28 cellular contexts compared by ENCODE assay signal in genomic region chr1:53148123-53148522, GRCh38. TPM values are rescaled to one million over a fixed set of nuclear protein-coding genes. Genes with fewer than 3 reads are reported as not detected.
DNase-seq lines count a peak whose midpoint lies in the region; ATAC-seq, FAIRE-seq and TF ChIP-seq lines count a peak whose summit lies in the region.
"Had no signal": no experiment of that assay in that cellular context is flagged by ENCODE, and none has a peak within 500 bp of the region (broad histone marks: within the 10 kb centered on the region; RNA-seq: fewer than 3 reads in every experiment).

No MANE protein-coding gene starts in this region.

- H3K4me2 ChIP-seq in IMR-90 (ENCODE audit: low read depth, low read length) (no peak overlapping the region; the same call in 1 of the 2 replicates), K562 (ENCODE audit: insufficient read depth, low read length) (no peak overlapping the region)

- H3K4me1 ChIP-seq in IMR-90 (ENCODE audit: control insufficient read depth, insufficient read depth, low read length) (peaks cover 24% of the 10 kb centered on the region), K562 (replicated peaks in 1 of 2; ENCODE audit: control insufficient read depth in 2 of 2, insufficient read depth in 2 of 2, low read length in 2 of 2) (peaks cover 9 to 12% of the 10 kb centered on the region in 2 experiments; a peak in 4 of 5 replicates)

- no peak overlapping the region for H2AK9ac ChIP-seq in IMR-90 (replicated peaks; ENCODE audit: low read depth, low read length, poor library complexity)

- TF ChIP-seq POLR2A in IMR-90 (IDR thresholded peaks at IDR 0.05; ENCODE audit: low read depth, low read length) (no peak), K562 (conservative IDR thresholded peaks at IDR 0.05) (no peak)

- CTCF ChIA-PET in IMR-90 (lab: Yijun Ruan, JAX) (interaction anchor here (0.7 kb wide), 1 partner anchor 29 kb away, joined by 3 read pairs; no protein-coding TSS in a partner anchor), K562 (lab: Yijun Ruan, JAX; ENCODE audit: low intra/inter-chr PET ratio) (no interaction called here)

- H2BK15ac ChIP-seq in IMR-90 (ENCODE audit: low read depth, low read length) = peak overlapping the region; percentile 97; the same call in 1 of the 3 replicates

- H3K9me1 ChIP-seq in IMR-90 (ENCODE audit: insufficient read depth, low read length) = peaks cover 10% of the 10 kb centered on the region
- no peaks in the 10 kb centered on the region for H3K9me1 ChIP-seq in K562 (ENCODE audit: control insufficient read depth, insufficient read depth, low read length)

- H4K20me1 ChIP-seq in IMR-90 (ENCODE audit: insufficient read depth, low read length) (no peaks in the 10 kb centered on the region), K562 (replicated peaks; ENCODE audit: control insufficient read depth, insufficient read depth, low read length) (no peaks in the 10 kb centered on the region)

- intact Hi-C loops in IMR-90 (cut with micrococcal nuclease) = loop anchor here (5.0 kb wide), 1 partner anchor 41 kb away; no protein-coding TSS in a partner anchor
- intact Hi-C loops in K562 (cut with micrococcal nuclease) = no loop called here

- in situ Hi-C loops in IMR-90 (cut with MboI; ENCODE audit: low sequenced_read_pairs) = no loop called here
- in situ Hi-C loops in K562 (cut with MboI) = no loop called here

- H4K5ac ChIP-seq in IMR-90 (ENCODE audit: low read depth, low read length) = peak overlapping the region; percentile 94; the same call in 1 of the 2 replicates

- no peaks in the 10 kb centered on the region for H3K79me2 ChIP-seq in K562 (ENCODE audit: control insufficient read depth, insufficient read depth, low read length)

- FAIRE-seq in K562 (lab: Jason Lieb, UNC) = no peak
- FAIRE-seq: GM19239 had no signal

- H2AFZ ChIP-seq in IMR-90 (replicated peaks; ENCODE audit: low read length, poor library complexity) (no peak overlapping the region), K562 (ENCODE audit: low read depth, low read length) (peak overlapping the region; percentile 12; the same call in 1 of the 2 replicates)

- peak overlapping the region; percentile 98; the same call in 1 of the 2 replicates for H3K18ac ChIP-seq in IMR-90 (ENCODE audit: low read depth, low read length)

- POLR2A ChIA-PET in IMR-90 (lab: Charles Lee; ENCODE audit: unreplicated experiment) (no interaction called here), K562 (lab: Yijun Ruan, JAX) (interaction anchor here (0.6 to 1.7 kb wide), 2 partner anchors 9 to 1646 kb away, joined by 3 to 4 read pairs; no protein-coding TSS in a partner anchor)

- peak overlapping the region; percentile 85 for H4K91ac ChIP-seq in IMR-90 (ENCODE audit: insufficient read depth, low read depth, low read length)

- peak overlapping the region; percentile 73 for H3K4ac ChIP-seq in IMR-90 (ENCODE audit: low read depth, low read length)

- peak overlapping the region; percentile 30; the same call in 1 of the 2 replicates for H3K14ac ChIP-seq in IMR-90 (replicated peaks; ENCODE audit: low read depth, low read length)

- peak overlapping the region; percentile 17 to 65; a peak in 2 of 4 replicates for H4K8ac ChIP-seq in IMR-90 (ENCODE audit: low read depth in 2 of 2, low read length in 2 of 2)

- peak; percentile 52 for DNase-seq in AG10803 (ENCODE audit: low read depth)
- peak; percentile 91 for DNase-seq in IMR-90
- DNase-seq in K562 (ENCODE audit: extremely low read depth in 1 of 4, low spot score in 3 of 4) = no peak
- DNase-seq in kidney glomerular epithelial cell (lab: John Stamatoyannopoulos, UW) = peak; percentile 13
- DNase-seq in AG08395 (ENCODE audit: low spot score) = no peak
- DNase-seq in NCI-H1417 (lab: John Stamatoyannopoulos, UW) = no peak
- DNase-seq: activated CD4-positive, alpha-beta T cell treated with anti-CD3 and anti-CD28 coated beads, Interleukin-2, amount 10 ng/mL, durations not matched to agents 24 days and 14 days; activated naive CD4-positive, alpha-beta T cell treated with Interleukin-2 at 50 U/mL for 16 hours; activated T-cell treated with anti-CD3 and anti-CD28 coated beads, Interleukin-2, amount 50 U/mL, for 48 hours; amniotic stem cell; C1 segment of cervical spinal cord; cortex of kidney; DND-41; endodermal cell; head of caudate nucleus; KG1; left colon; NCI-H1694; stimulated activated CD4-positive, alpha-beta T cell treated with anti-CD3 and anti-CD28 coated beads, Interleukin-1b, Interleukin-23, amount 100 ng/mL, for 48 hours; T-helper 2 cell had no signal

- H3K27me3 ChIP-seq in IMR-90 (ENCODE audit: control insufficient read depth, insufficient read depth, low read length) (no peaks in the 10 kb centered on the region), K562 (ENCODE audit: control insufficient read depth in 2 of 2, insufficient read depth in 2 of 2, low read length in 2 of 2) (no peaks in the 10 kb centered on the region; a peak in 1 of 5 replicates)
- H3K27me3 ChIP-seq: cardiac muscle cell had no signal

- H3K36me3 ChIP-seq in IMR-90 (ENCODE audit: control insufficient read depth, insufficient read depth, low read length) = no peaks in the 10 kb centered on the region
- H3K36me3 ChIP-seq in K562 (ENCODE audit: control insufficient read depth, insufficient read depth, low read length) = no peaks in the 10 kb centered on the region
- H3K36me3 ChIP-seq: cardiac muscle cell had no signal

- BruUV-seq in IMR-90 (replicated peaks; lab: Mats Ljungman, UMichigan) = no TSS peak
- BruUV-seq in K562 (replicated peaks; lab: Mats Ljungman, UMichigan) = no TSS peak

- H3K23ac ChIP-seq in IMR-90 (ENCODE audit: low read depth, low read length) = no peak overlapping the region

- H3K27ac ChIP-seq in IMR-90 (ENCODE audit: insufficient read depth, low read length) (no peak overlapping the region; the same call in 1 of the 2 replicates), K562 (ENCODE audit: extremely low read depth, low read depth, low read length) (no peak overlapping the region)
- H3K27ac ChIP-seq: cardiac muscle cell, skin epidermis, VCaP had no signal

- WGBS in IMR-90 (ENCODE audit: extremely low coverage in 2 of 2, insufficient read length in 1 of 2), 2 experiments = no CpG with 5 or more reads among the region's 3 CpGs
- WGBS in K562 (ENCODE audit: insufficient coverage, low coverage, missing lambda C conversion rate) = 43% methylated on average over 3 of the region's 3 CpGs

- H2AK5ac ChIP-seq in IMR-90 (ENCODE audit: low read depth, low read length) = peak overlapping the region; percentile 88; the same call in 1 of the 2 replicates

- H3K9ac ChIP-seq in IMR-90 (ENCODE audit: low read depth, low read length) (no peak overlapping the region), K562 (ENCODE audit: insufficient read depth in 1 of 2, low read depth in 2 of 2, low read length in 2 of 2) (no peak overlapping the region)

- no peak overlapping the region for H3K4me3 ChIP-seq in AG10803 (ENCODE audit: low read length)
- H3K4me3 ChIP-seq in IMR-90 (ENCODE audit: insufficient read depth, low read depth, low read length) = no peak overlapping the region
- no peak overlapping the region for H3K4me3 ChIP-seq in K562
- H3K4me3 ChIP-seq: cardiac muscle cell, skin epidermis had no signal

- H3K9me3 ChIP-seq in IMR-90 (ENCODE audit: control insufficient read depth, insufficient read depth, low read length) = no peaks in the 10 kb centered on the region
- H3K9me3 ChIP-seq in K562 (replicated peaks; ENCODE audit: control insufficient read depth, insufficient read depth, low read depth, low read length) = no peaks in the 10 kb centered on the region

- H2BK5ac ChIP-seq in IMR-90 (ENCODE audit: low read depth, low read length, poor library complexity, severe bottlenecking) = peak overlapping the region; percentile 76

- ATAC-seq in IMR-90 (ENCODE audit: low read depth) (no peak), K562 (no peak), HG02840 (IDR thresholded peaks at IDR 0.05; ENCODE audit: low FRiP score, unreplicated experiment) (no peak), GM19395 (IDR thresholded peaks at IDR 0.05; ENCODE audit: unreplicated experiment) (no peak)
- ATAC-seq: left colon had no signal

- dilution Hi-C loops in IMR-90 (cut with HindIII; ENCODE audit: low sequenced_read_pairs, unreplicated experiment) = no loop called here

- peak overlapping the region; percentile 87 for H2BK120ac ChIP-seq in IMR-90 (ENCODE audit: low read depth, low read length)

- H3K79me1 ChIP-seq in IMR-90 (ENCODE audit: low read depth in 1 of 2, low read length in 2 of 2) = no peaks in the 10 kb centered on the region

- TF ChIP-seq RAD21 in IMR-90 (IDR thresholded peaks at IDR 0.05; ENCODE audit: low read length) (peak; percentile 23; the same call in 1 of the 2 replicates), K562 (CRISPR knock-in tag; conservative IDR thresholded peaks at IDR 0.05 in 1 of 2, IDR thresholded peaks at IDR 0.05 in 1 of 2) (no peak)

- H3K56ac ChIP-seq in IMR-90 (ENCODE audit: extremely low read depth, insufficient read depth, low read length) = no peak overlapping the region

- peak overlapping the region; percentile 96 for H2BK20ac ChIP-seq in IMR-90 (ENCODE audit: low read depth, low read length)

- TF ChIP-seq EP300 in K562 (IDR thresholded peaks at IDR 0.05; ENCODE audit: low read length) = no peak

- TF ChIP-seq CTCF in AG10803 (conservative IDR thresholded peaks at IDR 0.05; ENCODE audit: low read length) = no peak
- no peak for TF ChIP-seq CTCF in IMR-90 (conservative IDR thresholded peaks at IDR 0.05; ENCODE audit: low read depth, low read length)
- no peak for TF ChIP-seq CTCF in K562 (IDR thresholded peaks at IDR 0.05 in 2 of 3, conservative IDR thresholded peaks at IDR 0.05 in 1 of 3; ENCODE audit: insufficient read depth in 2 of 3, low read depth in 1 of 3, low read length in 3 of 3)

RNA-seq across cellular contexts. Expression of gene SLC1A7, which starts 5.7 kb away (rescaled TPM):
- not detected in 2 replicates for total RNA-seq in IMR-90 (2012; rRNA removed)
- polyA plus RNA-seq in IMR-90 (2012; rRNA removed) = 0.05 and 0.06 TPM in 2 replicates
- polyA plus RNA-seq in IMR-90 (2012; cell fraction: cytosol; rRNA removed) = 0.09 TPM in 1 of 2 replicates, not detected in the other
- 0.37 and 0.40 TPM in 2 replicates for polyA plus RNA-seq in IMR-90 (2012; cell fraction: nucleus; rRNA removed; ENCODE audit: low replicate concordance)
- not detected in 2 replicates for total RNA-seq in K562 (2011; cell fraction: chromatin; rRNA removed; ENCODE audit: low replicate concordance)
- total RNA-seq in K562 (2011; cell fraction: nucleolus; rRNA removed) = not detected in 2 replicates
- not detected in 2 replicates for total RNA-seq in K562 (2011; cell fraction: nucleoplasm; rRNA removed)
- total RNA-seq in K562 (2014; rRNA removed) = 0.16 TPM in 1 of 2 replicates, not detected in the other
- total RNA-seq in K562 (2014; rRNA removed; fragmentation: Illumina TruSeq; extraction: Trizol) = not detected in 2 replicates
- total RNA-seq in K562 (2015; rRNA removed; fragmentation: Illumina TruSeq; extraction: Trizol) = not detected in 2 replicates
- total RNA-seq in K562 (2021) = not detected in 2 replicates
- polyA plus RNA-seq in K562 (2011; rRNA removed) = 0.07 and 0.08 TPM in 2 replicates
- 0.01 and 0.22 TPM in 2 replicates for polyA plus RNA-seq in K562 (2011; cell fraction: cytosol; rRNA removed)
- polyA plus RNA-seq in K562 (2011; cell fraction: nucleus; rRNA removed) = 0.13 and 0.40 TPM in 2 replicates
- polyA plus RNA-seq in K562 (2012) = 0.09 and 0.14 TPM in 2 replicates
- 0.06 TPM in 1 of 2 replicates, not detected in the other for polyA plus RNA-seq in K562 (2014; fragmentation: Illumina TruSeq; extraction: Trizol)
- not detected for polyA plus RNA-seq in K562 (2014; fragmentation: Nextera tagmentation; extraction: Ambion mirVana)
- polyA plus RNA-seq in K562 (2014; rRNA removed) = not detected in 2 replicates
- polyA minus RNA-seq in K562 (2011; rRNA and poly(A)+ RNA removed) = not detected in 2 replicates
- not detected in 2 replicates for polyA minus RNA-seq in K562 (2011; cell fraction: cytosol; rRNA and poly(A)+ RNA removed)
- 0.11 and 0.13 TPM in 2 replicates for polyA minus RNA-seq in K562 (2011; cell fraction: nucleus; rRNA and poly(A)+ RNA removed)
- total RNA-seq: activated CD4-positive, alpha-beta T cell treated with anti-CD3 and anti-CD28 coated beads, Interleukin-2, amount 10 ng/mL, durations not matched to agents 24 days and 14 days; cardiac muscle cell; pulmonary artery endothelial cell; ureter had no signal
- polyA plus RNA-seq: cardiac muscle cell had no signal

RNA-seq across cellular contexts. Expression of gene CPT2, which starts 48.5 kb away (rescaled TPM):
- total RNA-seq in IMR-90 (2012; rRNA removed) (14.2 and 16.0 TPM in 2 replicates), K562 (2014; rRNA removed) (19.7 and 22.9 TPM in 2 replicates), K562 (2014; rRNA removed; fragmentation: Illumina TruSeq; extraction: Trizol) (16.8 and 17.8 TPM in 2 replicates), K562 (2015; rRNA removed; fragmentation: Illumina TruSeq; extraction: Trizol) (17.2 and 17.9 TPM in 2 replicates), K562 (2021) (16.9 and 22.2 TPM in 2 replicates)
- polyA plus RNA-seq in IMR-90 (2012; rRNA removed) (13.6 and 15.8 TPM in 2 replicates), K562 (2011; rRNA removed) (16.7 and 27.1 TPM in 2 replicates), K562 (2014; fragmentation: Illumina TruSeq; extraction: Trizol) (23.8 and 25.1 TPM in 2 replicates), K562 (2014; fragmentation: Nextera tagmentation; extraction: Ambion mirVana) (1 to 10 TPM; 7.6 to 7.9 TPM), K562 (2014; rRNA removed) (15.2 and 16.7 TPM in 2 replicates)
- 7.7 and 11.3 TPM in 2 replicates for polyA plus RNA-seq in IMR-90 (2012; cell fraction: cytosol; rRNA removed)
- 5.3 and 8.3 TPM in 2 replicates for polyA plus RNA-seq in IMR-90 (2012; cell fraction: nucleus; rRNA removed; ENCODE audit: low replicate concordance)
- total RNA-seq in K562 (2011; cell fraction: chromatin; rRNA removed; ENCODE audit: low replicate concordance) = 24.8 and 27.4 TPM in 2 replicates
- total RNA-seq in K562 (2011; cell fraction: nucleolus; rRNA removed) = 13.9 and 18.3 TPM in 2 replicates
- 18.3 and 20.3 TPM in 2 replicates for total RNA-seq in K562 (2011; cell fraction: nucleoplasm; rRNA removed)
- 21.4 and 24.5 TPM in 2 replicates for polyA plus RNA-seq in K562 (2011; cell fraction: cytosol; rRNA removed)
- 8.2 and 9.6 TPM in 2 replicates for polyA plus RNA-seq in K562 (2011; cell fraction: nucleus; rRNA removed)
- polyA plus RNA-seq in K562 (2012) = 16.1 and 29.9 TPM in 2 replicates
- polyA minus RNA-seq in K562 (2011; rRNA and poly(A)+ RNA removed) = 19.4 and 20.8 TPM in 2 replicates
- 12.1 and 12.5 TPM in 2 replicates for polyA minus RNA-seq in K562 (2011; cell fraction: cytosol; rRNA and poly(A)+ RNA removed)
- polyA minus RNA-seq in K562 (2011; cell fraction: nucleus; rRNA and poly(A)+ RNA removed) = 6.9 and 10.6 TPM in 2 replicates

Comparison
In these comparisons a context has a peak if more than half of its experiments do, and no peak if none do; other contexts are left out.
1. DNase-seq: peak in AG10803 (single experiment), IMR-90 (single experiment) and kidney glomerular epithelial cell (single experiment); none in K562 (0 of 4), AG08395 (single experiment) and NCI-H1417 (0 of 3).